Comparison of ENCODE assay signal across 26 cellular contexts in the genomic region with DNA sequence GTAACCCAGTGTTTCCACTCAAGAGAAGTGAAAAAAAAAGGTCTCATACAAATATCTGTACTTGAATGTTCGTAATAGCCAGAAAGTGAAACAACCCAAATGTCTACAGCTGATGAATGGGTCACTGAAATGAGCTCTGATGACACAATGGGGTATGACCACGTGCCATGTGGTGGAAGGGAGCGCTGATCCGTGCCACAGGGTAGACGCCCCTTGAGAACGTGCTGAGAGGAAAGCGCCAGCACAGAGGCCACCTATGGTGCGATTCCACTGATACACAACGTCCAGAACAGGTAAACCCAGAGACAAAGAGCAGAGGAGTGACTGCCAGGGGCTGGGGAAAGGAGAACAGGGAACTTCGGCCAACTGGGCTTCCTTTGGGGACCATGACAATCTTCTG. TPM values are rescaled to one million over a fixed set of nuclear protein-coding genes. Genes with fewer than 3 reads are reported as not detected.
DNase-seq lines count a peak whose midpoint lies in the region; ATAC-seq, FAIRE-seq and TF ChIP-seq lines count a peak whose summit lies in the region.
"Had no signal": no experiment of that assay in that cellular context is flagged by ENCODE, and none has a peak within 500 bp of the region (broad histone marks: within the 10 kb centered on the region; RNA-seq: fewer than 3 reads in every experiment).

No MANE protein-coding gene starts in this region.

- no peak overlapping the region for H3K18ac ChIP-seq in neuronal stem cell (ENCODE audit: low read length)

- H3K4ac ChIP-seq in neuronal stem cell (ENCODE audit: low read length), result no peak overlapping the region

- TF ChIP-seq CTCF in GM12865 (IDR thresholded peaks at IDR 0.05; ENCODE audit: insufficient read depth, low read depth, low read length, missing control alignments), result no peak

- H3K4me3 ChIP-seq in GM12865 (ENCODE audit: low read depth, low read length) (no peak overlapping the region), neuronal stem cell (ENCODE audit: low read length in 2 of 2) (no peak overlapping the region), small intestine (ENCODE audit: low read depth in 1 of 2, low read length in 2 of 2) (no peak overlapping the region)
- H3K4me3 ChIP-seq: left ventricle myocardium inferior, smooth muscle cell, suprapubic skin had no signal

- no peak overlapping the region for H4K91ac ChIP-seq in neuronal stem cell (ENCODE audit: low read depth, low read length, poor library complexity)

- TF ChIP-seq RAD21 in Ishikawa (IDR thresholded peaks at IDR 0.05; ENCODE audit: low read depth), result no peak

- H3K36me3 ChIP-seq in neuronal stem cell (replicated peaks in 1 of 2; ENCODE audit: control insufficient read depth in 2 of 2, insufficient read depth in 2 of 2, low read length in 2 of 2) (peaks cover 11 to 26% of the 10 kb centered on the region in 2 donors), small intestine (ENCODE audit: control insufficient read depth in 2 of 2, insufficient read depth in 2 of 2, low read length in 2 of 2) (peaks cover 0 to 2% of the 10 kb centered on the region in 2 donors)

- H2BK5ac ChIP-seq in neuronal stem cell (ENCODE audit: low read length), result peak overlapping the region; percentile 11

- no peak overlapping the region for H2AK5ac ChIP-seq in neuronal stem cell (ENCODE audit: low read depth, low read length)

- no peaks in the 10 kb centered on the region for H3K27me3 ChIP-seq in neuronal stem cell (ENCODE audit: control insufficient read depth in 3 of 3, insufficient read depth in 3 of 3, low read depth in 1 of 3, low read length in 3 of 3)
- no peaks in the 10 kb centered on the region for H3K27me3 ChIP-seq in small intestine (ENCODE audit: control insufficient read depth in 2 of 2, insufficient read depth in 2 of 2, low read length in 2 of 2)
- H3K27me3 ChIP-seq: suprapubic skin had no signal

- H3K9me3 ChIP-seq in neuronal stem cell (replicated peaks in 1 of 2; ENCODE audit: control insufficient read depth in 2 of 2, insufficient read depth in 1 of 2, low read depth in 1 of 2, low read length in 2 of 2), result peaks cover under 1 to 2% of the 10 kb centered on the region in 2 donors
- no peaks in the 10 kb centered on the region for H3K9me3 ChIP-seq in small intestine (ENCODE audit: control insufficient read depth, low read depth)
- H3K9me3 ChIP-seq: left ventricle myocardium inferior, suprapubic skin had no signal

- peak; percentile 68 for ATAC-seq in GM21423 (IDR thresholded peaks at IDR 0.05; ENCODE audit: unreplicated experiment)
- ATAC-seq: naive thymus-derived CD8-positive, alpha-beta T cell; PC-3; Right ventricle myocardium inferior; stimulated activated effector memory CD8-positive, alpha-beta T cell treated with anti-CD3 and anti-CD28 coated beads, Interleukin-12 subunit alpha, Interleukin-12 subunit beta, amount 100 ng/mL, for 72 hours had no signal

- H4K8ac ChIP-seq in neuronal stem cell (ENCODE audit: low read depth, low read length), result no peak overlapping the region

- peaks cover 5% of the 10 kb centered on the region for H3K79me1 ChIP-seq in neuronal stem cell (ENCODE audit: low read depth, low read length)

- peak; percentile 18; the same call in 1 of the 2 replicates for TF ChIP-seq EP300 in Ishikawa (IDR thresholded peaks at IDR 0.05; ENCODE audit: borderline replicate concordance)

- no peak overlapping the region for H2AFZ ChIP-seq in neuronal stem cell (ENCODE audit: low read length)

- H3K4me2 ChIP-seq in neuronal stem cell (ENCODE audit: insufficient read depth, low read length, poor library complexity, severe bottlenecking), result no peak overlapping the region
- H3K4me2 ChIP-seq: KMS-11, smooth muscle cell had no signal

- DNase-seq in GM12865 (ENCODE audit: low read depth), result peak; percentile 17
- no peak for DNase-seq in neuronal stem cell (ENCODE audit: low spot score)
- no peak for DNase-seq in DMS 273 (lab: John Stamatoyannopoulos, UW; ENCODE audit: unreplicated experiment)
- DNase-seq in stimulated activated CD4-positive, alpha-beta T cell treated with anti-CD3 and anti-CD28 coated beads, Interleukin-4, amount 100 ng/mL, for 24 hours, result no peak
- DNase-seq in small intestine, result no peak
- DNase-seq: activated CD4-positive, alpha-beta T cell treated with anti-CD3 and anti-CD28 coated beads, Interleukin-2, amount 50 U/mL, for 4 hours; activated CD4-positive, CD25-positive, alpha-beta regulatory T cell; activated naive CD8-positive, alpha-beta T cell treated with anti-CD3 and anti-CD28 coated beads for 36 hours; Calu3; caudate nucleus; left ventricle myocardium inferior; NCI-H187; PC-3; stimulated activated CD4-positive, alpha-beta T cell treated with anti-CD3 and anti-CD28 coated beads, Interleukin-2, amount 100 ng/mL, for 24 hours; T-helper 9 cell had no signal

- WGBS in neuronal stem cell (ENCODE audit: extremely low coverage in 2 of 2, insufficient read length in 2 of 2, insufficient replicate concordance in 1 of 2), 2 donors, result no CpG with 5 or more reads among the region's 10 CpGs
- WGBS in small intestine, 3 donors, result 94 to 97% (median 95%) methylated on average over 10 of the region's 10 CpGs

- no peak overlapping the region for H2BK120ac ChIP-seq in neuronal stem cell (ENCODE audit: low read depth, low read length)

- H2BK15ac ChIP-seq in neuronal stem cell (ENCODE audit: low read length), result no peak overlapping the region

- no peak overlapping the region for H3K27ac ChIP-seq in neuronal stem cell (replicated peaks; ENCODE audit: low read length)
- H3K27ac ChIP-seq in small intestine (ENCODE audit: low read depth in 1 of 2, low read length in 1 of 2), result no peak overlapping the region
- H3K27ac ChIP-seq: C4-2B, KMS-11, left ventricle myocardium inferior, suprapubic skin had no signal

- H2BK12ac ChIP-seq in neuronal stem cell (ENCODE audit: low read length), result no peak overlapping the region

- no peak overlapping the region for H3K14ac ChIP-seq in neuronal stem cell (ENCODE audit: low read length)

- H3K4me1 ChIP-seq in neuronal stem cell (ENCODE audit: control insufficient read depth in 2 of 2, insufficient read depth in 1 of 2, low read depth in 1 of 2, low read length in 2 of 2) (peaks cover 2 to 3% of the 10 kb centered on the region in 2 donors), small intestine (ENCODE audit: control insufficient read depth in 2 of 2, insufficient read depth in 1 of 2, low read depth in 1 of 2, low read length in 1 of 2) (no peaks in the 10 kb centered on the region)
- H3K4me1 ChIP-seq: left ventricle myocardium inferior, suprapubic skin had no signal

- H3K23ac ChIP-seq in neuronal stem cell (ENCODE audit: low read depth, low read length, poor library complexity), result peak overlapping the region; percentile 92

- FAIRE-seq in small intestine (lab: Jason Lieb, UNC), result no peak
- FAIRE-seq: astrocyte, islet of Langerhans had no signal

- no peak overlapping the region for H3K9ac ChIP-seq in neuronal stem cell (ENCODE audit: low read depth, low read length, poor library complexity)
- H3K9ac ChIP-seq: KMS-11 had no signal

TF ChIP-seq in Ishikawa, 13 proteins besides CTCF, POLR2A, EP300 and RAD21 (continues in another document):
- TF ChIP-seq, protein P1, sequence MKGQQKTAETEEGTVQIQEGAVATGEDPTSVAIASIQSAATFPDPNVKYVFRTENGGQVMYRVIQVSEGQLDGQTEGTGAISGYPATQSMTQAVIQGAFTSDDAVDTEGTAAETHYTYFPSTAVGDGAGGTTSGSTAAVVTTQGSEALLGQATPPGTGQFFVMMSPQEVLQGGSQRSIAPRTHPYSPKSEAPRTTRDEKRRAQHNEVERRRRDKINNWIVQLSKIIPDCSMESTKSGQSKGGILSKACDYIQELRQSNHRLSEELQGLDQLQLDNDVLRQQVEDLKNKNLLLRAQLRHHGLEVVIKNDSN (IDR thresholded peaks at IDR 0.05), result peak; percentile 86
- no peak for TF ChIP-seq EGR1 (IDR thresholded peaks at IDR 0.05)
- no peak for TF ChIP-seq FOXM1 (IDR thresholded peaks at IDR 0.05; ENCODE audit: borderline replicate concordance, low read depth)
- TF ChIP-seq TCF12 (IDR thresholded peaks at IDR 0.05; ENCODE audit: low read depth), result 0 out of 2 replicates have a peak, but pooled peaks have one; percentile 41
- no peak for TF ChIP-seq YY1 (IDR thresholded peaks at IDR 0.05; ENCODE audit: low read depth)
- TF ChIP-seq, protein P2, sequence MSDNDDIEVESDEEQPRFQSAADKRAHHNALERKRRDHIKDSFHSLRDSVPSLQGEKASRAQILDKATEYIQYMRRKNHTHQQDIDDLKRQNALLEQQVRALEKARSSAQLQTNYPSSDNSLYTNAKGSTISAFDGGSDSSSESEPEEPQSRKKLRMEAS (IDR thresholded peaks at IDR 0.05), result peak; percentile 91
- TF ChIP-seq, protein P3, sequence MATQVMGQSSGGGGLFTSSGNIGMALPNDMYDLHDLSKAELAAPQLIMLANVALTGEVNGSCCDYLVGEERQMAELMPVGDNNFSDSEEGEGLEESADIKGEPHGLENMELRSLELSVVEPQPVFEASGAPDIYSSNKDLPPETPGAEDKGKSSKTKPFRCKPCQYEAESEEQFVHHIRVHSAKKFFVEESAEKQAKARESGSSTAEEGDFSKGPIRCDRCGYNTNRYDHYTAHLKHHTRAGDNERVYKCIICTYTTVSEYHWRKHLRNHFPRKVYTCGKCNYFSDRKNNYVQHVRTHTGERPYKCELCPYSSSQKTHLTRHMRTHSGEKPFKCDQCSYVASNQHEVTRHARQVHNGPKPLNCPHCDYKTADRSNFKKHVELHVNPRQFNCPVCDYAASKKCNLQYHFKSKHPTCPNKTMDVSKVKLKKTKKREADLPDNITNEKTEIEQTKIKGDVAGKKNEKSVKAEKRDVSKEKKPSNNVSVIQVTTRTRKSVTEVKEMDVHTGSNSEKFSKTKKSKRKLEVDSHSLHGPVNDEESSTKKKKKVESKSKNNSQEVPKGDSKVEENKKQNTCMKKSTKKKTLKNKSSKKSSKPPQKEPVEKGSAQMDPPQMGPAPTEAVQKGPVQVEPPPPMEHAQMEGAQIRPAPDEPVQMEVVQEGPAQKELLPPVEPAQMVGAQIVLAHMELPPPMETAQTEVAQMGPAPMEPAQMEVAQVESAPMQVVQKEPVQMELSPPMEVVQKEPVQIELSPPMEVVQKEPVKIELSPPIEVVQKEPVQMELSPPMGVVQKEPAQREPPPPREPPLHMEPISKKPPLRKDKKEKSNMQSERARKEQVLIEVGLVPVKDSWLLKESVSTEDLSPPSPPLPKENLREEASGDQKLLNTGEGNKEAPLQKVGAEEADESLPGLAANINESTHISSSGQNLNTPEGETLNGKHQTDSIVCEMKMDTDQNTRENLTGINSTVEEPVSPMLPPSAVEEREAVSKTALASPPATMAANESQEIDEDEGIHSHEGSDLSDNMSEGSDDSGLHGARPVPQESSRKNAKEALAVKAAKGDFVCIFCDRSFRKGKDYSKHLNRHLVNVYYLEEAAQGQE (IDR thresholded peaks at IDR 0.05; ENCODE audit: low read depth), result no peak
- TF ChIP-seq ZBTB7A (IDR thresholded peaks at IDR 0.05; ENCODE audit: low read depth), result no peak

RNA-seq across cellular contexts. Expression of a gene that starts 50.3 kb away (rescaled TPM):
- 20.0 TPM for polyA plus RNA-seq in neuronal stem cell (2013, experiment 1 of 2)
- polyA plus RNA-seq in neuronal stem cell (2013, experiment 2 of 2), result 18.9 TPM
- 10 to 100 TPM; 16.2 to 21.7 (median 19.9) TPM for polyA plus RNA-seq in small intestine

RNA-seq across cellular contexts. Expression of a gene that starts 59.5 kb away (rescaled TPM):
- polyA plus RNA-seq in neuronal stem cell (2013, experiment 1 of 2), result 21.4 TPM
- polyA plus RNA-seq in neuronal stem cell (2013, experiment 2 of 2), result 21.4 TPM
- 10 to 100 TPM; 13.5 to 21.7 (median 19.0) TPM for polyA plus RNA-seq in small intestine

RNA-seq across cellular contexts. Expression of a gene that starts 59.6 kb away (rescaled TPM):
- 46.7 TPM for polyA plus RNA-seq in neuronal stem cell (2013, experiment 1 of 2)
- 46.4 TPM for polyA plus RNA-seq in neuronal stem cell (2013, experiment 2 of 2)
- 10 to 100 TPM; 22.1 to 39.6 (median 22.7) TPM for polyA plus RNA-seq in small intestine
